9 cellular contexts compared by ENCODE assay signal in the genomic region with DNA sequence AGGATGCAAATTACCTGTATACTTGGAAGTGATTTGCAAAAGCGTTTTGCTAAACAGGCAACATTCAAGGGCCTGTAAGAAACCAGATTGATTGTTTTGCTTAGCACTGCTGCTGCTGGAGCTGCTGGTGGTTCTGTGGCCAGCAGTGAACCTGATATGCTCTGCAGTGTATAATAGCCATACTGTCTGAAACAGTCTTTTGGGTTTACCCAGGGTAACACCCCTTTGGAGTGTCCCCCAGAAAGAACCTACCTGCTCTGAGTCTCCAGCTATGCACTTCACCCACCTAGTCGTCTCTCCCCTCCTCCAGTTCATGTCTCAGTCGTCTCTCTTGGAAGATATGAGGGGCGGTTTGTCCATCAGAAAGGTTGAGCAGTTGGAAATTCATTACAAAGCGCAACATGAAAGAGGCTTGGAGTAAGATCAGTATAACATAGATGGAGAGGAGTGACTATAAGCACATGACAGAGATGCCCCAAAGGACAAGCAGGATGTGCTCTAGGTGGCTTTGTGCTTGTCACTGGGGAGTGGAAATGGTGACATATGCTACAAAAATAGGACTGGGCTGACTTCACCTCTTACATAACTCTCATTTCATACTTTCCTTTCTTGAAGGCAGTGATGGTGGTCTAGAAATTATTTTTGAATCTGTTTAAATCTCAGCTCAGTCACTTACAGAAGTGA. TPM values are rescaled to one million over a fixed set of nuclear protein-coding genes. Genes with fewer than 3 reads are reported as not detected.
A peak's percentile ranks its signal among the peaks of the same experiment; 100 is the strongest.
DNase-seq lines count a peak whose midpoint lies in the region; ATAC-seq lines count a peak whose summit lies in the region.
"Had no signal": no experiment of that assay in that cellular context is flagged by ENCODE, and none has a peak within 500 bp of the region (broad histone marks: within the 10 kb centered on the region; RNA-seq: fewer than 3 reads in every experiment).

No MANE protein-coding gene starts in this region.

- in situ Hi-C loops in G401 (cut with HindIII; ENCODE audit: low sequenced_read_pairs) = no loop called here

- ATAC-seq in GM19463 (IDR thresholded peaks at IDR 0.05; ENCODE audit: unreplicated experiment) = peak; percentile 43
- peak; percentile 34 for ATAC-seq in HG03469 (IDR thresholded peaks at IDR 0.05; ENCODE audit: unreplicated experiment)
- ATAC-seq in GM18907 (IDR thresholded peaks at IDR 0.05; ENCODE audit: unreplicated experiment) = no peak

- DNase-seq in G401 (ENCODE audit: low spot score) = peak; percentile 89
- DNase-seq in cerebellar nuclear complex (lab: John Stamatoyannopoulos, UW) = peak; percentile 26 to 44
- DNase-seq in activated gamma-delta T cell (lab: John Stamatoyannopoulos, UW) = no peak
- DNase-seq in SKM-1 treated with dmso at 0.1 percent for 144 hours (lab: John Stamatoyannopoulos, UW; ENCODE audit: unreplicated experiment) = no peak
- no peak for DNase-seq in GDM1 (lab: John Stamatoyannopoulos, UW)
- DNase-seq: NCI-H446 treated with DMSO at 0.1 percent for 48 hours had no signal

RNA-seq across cellular contexts. Expression of a gene that starts 3.8 kb away (rescaled TPM):
- total RNA-seq in G401 (2014; rRNA removed; shearing (Covaris generic)) = 24.0 TPM in 2 replicates

RNA-seq across cellular contexts. Expression of a gene that starts 15.3 kb away (rescaled TPM):
- not detected in 2 replicates for total RNA-seq in G401 (2014; rRNA removed; shearing (Covaris generic))

Comparison
In these comparisons a context has a peak if more than half of its experiments do, and no peak if none do; other contexts are left out.
1. DNase-seq: peak in G401 (single experiment) and cerebellar nuclear complex (2 of 2); none in activated gamma-delta T cell (single experiment), SKM-1 treated with dmso at 0.1 percent for 144 hours (single experiment) and GDM1 (single experiment).